ENCODE assay signal across 11 cellular contexts in the genomic region with DNA sequence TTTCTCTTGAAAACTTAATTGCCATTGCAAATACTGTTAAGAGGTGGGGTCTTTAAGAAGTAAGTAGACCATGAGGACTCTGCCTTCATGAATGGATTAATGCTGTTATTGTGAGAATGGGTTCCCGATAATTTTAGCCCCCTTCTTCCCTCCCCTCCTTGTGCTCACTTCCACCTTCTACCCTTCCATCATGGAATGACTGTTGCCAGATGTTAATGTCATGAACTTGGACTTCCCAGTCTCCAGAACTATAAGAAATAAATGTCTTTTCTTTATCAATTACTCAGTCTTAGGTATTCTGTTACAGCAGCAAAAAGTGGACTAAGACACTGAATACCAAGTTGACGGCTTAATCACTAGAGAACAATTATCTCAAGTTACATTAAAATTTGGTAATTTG. TPM values are rescaled to one million over a fixed set of nuclear protein-coding genes. Genes with fewer than 3 reads are reported as not detected.
"Had no signal": no experiment of that assay in that cellular context is flagged by ENCODE, and none has a peak within 500 bp of the region (broad histone marks: within the 10 kb centered on the region; RNA-seq: fewer than 3 reads in every experiment).

No MANE protein-coding gene starts in this region.

- H3K36me3 ChIP-seq: HAP-1 had no signal

- H3K4me2 ChIP-seq: GM23338 had no signal

- H3K4me1 ChIP-seq: HAP-1 had no signal

- H2AFZ ChIP-seq: GM23248, GM23338 had no signal

- H3K27ac ChIP-seq: GM23248 had no signal

- H3K9ac ChIP-seq: GM23248 had no signal

- ATAC-seq: GM23338, HCT116 had no signal

- DNase-seq: GM23248, GOT3, H7, H9, HCEC 1CT, HFFc6 had no signal

- FAIRE-seq: H1, H54 had no signal

- H3K9me3 ChIP-seq: HAP-1 had no signal

- H3K4me3 ChIP-seq: GM23248, GM23338, HAP-1 had no signal

RNA-seq across cellular contexts. Expression of a gene that starts 5.8 kb away (rescaled TPM):
- total RNA-seq: GM23338, H1 had no signal
- polyA plus RNA-seq: GM23248, GM23338 had no signal
